ENCODE assay signal across 14 cellular contexts in genomic region chr12:88310069-88310468, GRCh38.
DNase-seq lines count a peak whose midpoint lies in the region; ATAC-seq and TF ChIP-seq lines count a peak whose summit lies in the region.
"Had no signal": no experiment of that assay in that cellular context is flagged by ENCODE, and none has a peak within 500 bp of the region (broad histone marks: within the 10 kb centered on the region; RNA-seq: fewer than 3 reads in every experiment).

No MANE protein-coding gene starts in this region.

- H4K20me1 ChIP-seq in fibroblast of lung (ENCODE audit: control insufficient read depth, extremely low read depth, insufficient read depth, low read length) (no peaks in the 10 kb centered on the region), Karpas-422 (ENCODE audit: insufficient read depth, low read depth, low read length) (no peaks in the 10 kb centered on the region)

- H3K9me3 Mint-ChIP-seq in nephron progenitor cell, result no peaks in the 10 kb centered on the region
- H3K9me3 Mint-ChIP-seq: activated CD4-positive, alpha-beta T cell treated with anti-CD3 and anti-CD28 coated beads, Interleukin-2, amount 10 ng/mL, durations not matched to agents 7 days and 5 days; T-helper 1 cell treated with Interleukin-12 subunit alpha and Interleukin-12 subunit beta and Interleukin-4 antibody, amounts not matched to agents 30 μg/mL and 1 μg/mL, for 36 hours had no signal

- H3K4me2 ChIP-seq in fibroblast of lung (ENCODE audit: extremely low read depth, insufficient read depth, low read length) (no peak overlapping the region), Karpas-422 (ENCODE audit: low read depth, low read length, poor library complexity, severe bottlenecking) (no peak overlapping the region)

- no peaks in the 10 kb centered on the region for H3K36me3 Mint-ChIP-seq in nephron progenitor cell (ENCODE audit: low read depth)
- H3K36me3 Mint-ChIP-seq: CD14-positive monocyte had no signal

- H2AFZ ChIP-seq in fibroblast of lung (ENCODE audit: low read length) (no peak overlapping the region), Karpas-422 (ENCODE audit: low read length) (no peak overlapping the region)

- H3K9ac ChIP-seq in fibroblast of lung (ENCODE audit: insufficient read depth, low read length) (no peak overlapping the region), Karpas-422 (ENCODE audit: low read length) (no peak overlapping the region)

- H3K36me3 ChIP-seq in RWPE2 (ENCODE audit: low read depth), result no peaks in the 10 kb centered on the region
- no peaks in the 10 kb centered on the region for H3K36me3 ChIP-seq in fibroblast of lung (ENCODE audit: control insufficient read depth, insufficient read depth, low read length)
- H3K36me3 ChIP-seq in Karpas-422 (ENCODE audit: insufficient read depth, low read length), result no peaks in the 10 kb centered on the region

- no peak for TF ChIP-seq CTCF in RWPE2 (IDR thresholded peaks at IDR 0.05; ENCODE audit: poor library complexity, severe bottlenecking)
- no peak for TF ChIP-seq CTCF in fibroblast of lung (conservative IDR thresholded peaks at IDR 0.05 in 1 of 2, IDR thresholded peaks at IDR 0.05 in 1 of 2; ENCODE audit: low read depth in 1 of 2, low read length in 2 of 2)
- TF ChIP-seq CTCF in nephron progenitor cell (IDR thresholded peaks at IDR 0.05), result no peak

- H3K27me3 ChIP-seq in RWPE2 (ENCODE audit: insufficient read depth, poor library complexity, severe bottlenecking), result no peaks in the 10 kb centered on the region
- no peaks in the 10 kb centered on the region for H3K27me3 ChIP-seq in fibroblast of lung (ENCODE audit: control insufficient read depth, insufficient read depth, low read length)
- H3K27me3 ChIP-seq in Karpas-422 (ENCODE audit: low read length), result no peaks in the 10 kb centered on the region

- H3K79me2 ChIP-seq in fibroblast of lung (ENCODE audit: control insufficient read depth, insufficient read depth, low read length) (no peaks in the 10 kb centered on the region), Karpas-422 (ENCODE audit: low read length) (no peaks in the 10 kb centered on the region)

- ATAC-seq in RWPE2 (ENCODE audit: low read depth) (peak; percentile 68), HG02642 (IDR thresholded peaks at IDR 0.05; ENCODE audit: poor library complexity, unreplicated experiment) (no peak)

- no peak overlapping the region for H3K27ac Mint-ChIP-seq in nephron progenitor cell
- H3K27ac Mint-ChIP-seq: activated CD4-positive, alpha-beta T cell treated with anti-CD3 and anti-CD28 coated beads, Interleukin-2, amount 10 ng/mL, durations not matched to agents 7 days and 5 days; CD14-positive monocyte; T-helper 1 cell treated with Interleukin-12 subunit alpha and Interleukin-12 subunit beta and Interleukin-4 antibody, amounts not matched to agents 30 μg/mL and 1 μg/mL, for 36 hours had no signal

- H3K27ac ChIP-seq in RWPE2 (ENCODE audit: poor library complexity, severe bottlenecking) (peak overlapping the region; percentile 72), fibroblast of lung (ENCODE audit: insufficient read depth, low read length) (peak overlapping the region; percentile 78), Karpas-422 (ENCODE audit: low read length) (no peak overlapping the region)

- H3K9me2 ChIP-seq in Karpas-422 (replicated peaks; ENCODE audit: insufficient read depth, low read length), result no peaks in the 10 kb centered on the region

- H3K9me3 ChIP-seq in RWPE2 (ENCODE audit: severe bottlenecking) (no peaks in the 10 kb centered on the region), fibroblast of lung (ENCODE audit: control insufficient read depth, insufficient read depth, low read depth, low read length) (no peaks in the 10 kb centered on the region), Karpas-422 (ENCODE audit: low read length) (no peaks in the 10 kb centered on the region)

- H3K27me3 Mint-ChIP-seq in nephron progenitor cell (ENCODE audit: low read depth, poor library complexity), result no peaks in the 10 kb centered on the region

- H3K4me1 ChIP-seq in RWPE2 (ENCODE audit: insufficient read depth, poor library complexity, severe bottlenecking), result peaks cover 40% of the 10 kb centered on the region
- peaks cover 16% of the 10 kb centered on the region for H3K4me1 ChIP-seq in fibroblast of lung (ENCODE audit: control insufficient read depth, extremely low read depth, insufficient read depth, low read length)
- no peaks in the 10 kb centered on the region for H3K4me1 ChIP-seq in Karpas-422 (ENCODE audit: low read length)

- H3K4me1 Mint-ChIP-seq in nephron progenitor cell, result peaks cover 5% of the 10 kb centered on the region
- H3K4me1 Mint-ChIP-seq: activated CD4-positive, alpha-beta T cell treated with anti-CD3 and anti-CD28 coated beads, Interleukin-2, amount 10 ng/mL, durations not matched to agents 7 days and 5 days had no signal

- H3K4me3 ChIP-seq in RWPE2 (ENCODE audit: severe bottlenecking) (no peak overlapping the region), fibroblast of lung (replicated peaks in 1 of 4; ENCODE audit: control extremely low read depth in 1 of 4, insufficient read depth in 1 of 4, low read depth in 3 of 4, low read length in 4 of 4) (no peak overlapping the region), Karpas-422 (ENCODE audit: low read length) (no peak overlapping the region)

- H3K4me3 Mint-ChIP-seq in nephron progenitor cell, result no peak overlapping the region
- H3K4me3 Mint-ChIP-seq: activated CD4-positive, alpha-beta T cell treated with anti-CD3 and anti-CD28 coated beads, Interleukin-2, amount 10 ng/mL, durations not matched to agents 7 days and 5 days; CD14-positive monocyte; T-helper 1 cell treated with Interleukin-12 subunit alpha and Interleukin-12 subunit beta and Interleukin-4 antibody, amounts not matched to agents 30 μg/mL and 1 μg/mL, for 36 hours had no signal

- DNase-seq in EH (ENCODE audit: low read depth), result peak; percentile 96
- no peak for DNase-seq in RWPE2 (ENCODE audit: low spot score)
- peak; percentile 78 to 87 for DNase-seq in fibroblast of lung (ENCODE audit: low read depth in 2 of 2)
- DNase-seq in nephron progenitor cell, result peak; percentile 8
- DNase-seq in Karpas-422, result no peak
- no peak for DNase-seq in DMS153 treated with DMSO at 0.1 percent for 48 hours (lab: John Stamatoyannopoulos, UW; ENCODE audit: unreplicated experiment)
- no peak for DNase-seq in NK-92 (lab: John Stamatoyannopoulos, UW; ENCODE audit: unreplicated experiment)
- DNase-seq: activated CD4-positive, alpha-beta T cell treated with anti-CD3 and anti-CD28 coated beads, Interleukin-2, amount 10 ng/mL, durations not matched to agents 7 days and 5 days; aorta; NCI-H2171; right cardiac atrium had no signal

Comparison
In these comparisons a context has a peak if more than half of its experiments do, and no peak if none do; other contexts are left out.
1. DNase-seq: peak in EH (single experiment), fibroblast of lung (2 of 2) and nephron progenitor cell (single experiment); none in RWPE2 (single experiment), Karpas-422 (single experiment), DMS153 treated with DMSO at 0.1 percent for 48 hours (single experiment) and NK-92 (single experiment).